Comparison of ENCODE assay signal across 10 cellular contexts in the genomic region with DNA sequence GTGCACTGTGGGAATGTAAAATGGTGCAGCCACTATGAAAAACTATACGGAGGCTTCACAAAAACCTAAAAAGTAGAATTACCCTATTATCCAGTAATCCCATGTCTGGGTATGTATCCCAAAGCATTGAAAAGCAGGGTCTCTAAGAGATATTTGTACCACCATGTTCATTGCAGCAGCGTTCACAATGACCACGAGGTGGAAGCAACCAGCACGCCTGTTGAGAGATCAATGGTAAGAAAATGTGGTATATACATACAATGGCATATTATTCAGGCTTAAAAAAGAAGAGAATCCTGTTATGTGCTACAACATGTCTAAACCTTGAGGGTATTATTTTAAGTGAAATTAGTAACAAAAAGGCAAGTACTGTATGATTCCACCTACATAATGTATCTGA. TPM values are rescaled to one million over a fixed set of nuclear protein-coding genes. Genes with fewer than 3 reads are reported as not detected.
DNase-seq lines count a peak whose midpoint lies in the region; ATAC-seq and TF ChIP-seq lines count a peak whose summit lies in the region.
"Had no signal": no experiment of that assay in that cellular context is flagged by ENCODE, and none has a peak within 500 bp of the region (broad histone marks: within the 10 kb centered on the region; RNA-seq: fewer than 3 reads in every experiment).

No MANE protein-coding gene starts in this region.

- no peak overlapping the region for H3K27ac ChIP-seq in BLaER1 treated with 17β-estradiol and CSF1 and Interleukin-3, amounts not matched to agents 10 nM and 100 nM
- H3K27ac ChIP-seq in GM23248 (no peak overlapping the region), adrenal gland (no peak overlapping the region)

- no peak for DNase-seq in GM23248
- peak; percentile 30 for DNase-seq in SK-N-DZ (ENCODE audit: low spot score)
- no peak for DNase-seq in glutamatergic neuron
- DNase-seq in D341Med (ENCODE audit: low spot score): no peak
- DNase-seq in adrenal gland: no peak
- no peak for DNase-seq in 8988T
- DNase-seq: NCI-H187 treated with DMSO at 0.1 percent for 48 hours, nucleus accumbens had no signal

- in situ Hi-C loops in GM23248 (cut with MboI): no loop called here

- peaks cover 25% of the 10 kb centered on the region for H3K79me2 ChIP-seq in GM23248 (ENCODE audit: insufficient read depth)

- H3K9me3 ChIP-seq in BLaER1 treated with 17β-estradiol and CSF1 and Interleukin-3, amounts not matched to agents 10 nM and 100 nM (replicated peaks in 1 of 11): peaks cover 0 to 11% (median 6%) of the 10 kb centered on the region in 11 experiments; a peak in 6 of 22 replicates
- H3K9me3 ChIP-seq in GM23248 (ENCODE audit: low read depth): no peaks in the 10 kb centered on the region
- no peaks in the 10 kb centered on the region for H3K9me3 ChIP-seq in adrenal gland (replicated peaks in 1 of 3)

- peaks cover 10 to 26% (median 23%) of the 10 kb centered on the region in 11 experiments; a peak in 20 of 22 replicates for H3K36me3 ChIP-seq in BLaER1 treated with 17β-estradiol and CSF1 and Interleukin-3, amounts not matched to agents 10 nM and 100 nM
- H3K36me3 ChIP-seq in GM23248 (ENCODE audit: low read depth) (no peaks in the 10 kb centered on the region), adrenal gland (replicated peaks in 1 of 2) (peaks cover 0 to 3% of the 10 kb centered on the region in 2 donors)

- TF ChIP-seq CTCF in glutamatergic neuron (IDR thresholded peaks at IDR 0.05; ENCODE audit: partially characterized antibody, unreplicated experiment) (no peak), adrenal gland (IDR thresholded peaks at IDR 0.05) (no peak)

- WGBS in GM23248 (ENCODE audit: low coverage in 1 of 2, low lambda C conversion rate in 2 of 2, missing lambda C conversion rate in 2 of 2), 2 experiments: 67 to 69% methylated on average over 4 of the region's 4 CpGs
- 81 to 95% (median 87%) methylated on average over 4 of the region's 4 CpGs for WGBS in adrenal gland, 4 donors

- H3K4me2 ChIP-seq in BLaER1 treated with 17β-estradiol and CSF1 and Interleukin-3, amounts not matched to agents 10 nM and 100 nM: peak overlapping the region in 7 of 11 experiments; percentile 79 to 95 (median 90); a peak in 7 of 22 replicates
- no peak overlapping the region for H3K4me2 ChIP-seq in GM23248 (ENCODE audit: unreplicated experiment)

- no peaks in the 10 kb centered on the region for H3K27me3 ChIP-seq in BLaER1 treated with 17β-estradiol and CSF1 and Interleukin-3, amounts not matched to agents 10 nM and 100 nM
- no peaks in the 10 kb centered on the region for H3K27me3 ChIP-seq in GM23248 (replicated peaks; ENCODE audit: insufficient read depth)
- H3K27me3 ChIP-seq in adrenal gland: no peaks in the 10 kb centered on the region

- H3K4me3 Mint-ChIP-seq in glutamatergic neuron (ENCODE audit: unreplicated experiment): peak overlapping the region; percentile 85

- H2AFZ ChIP-seq in GM23248: peak overlapping the region; percentile 88

- ATAC-seq in GM21526 (IDR thresholded peaks at IDR 0.05; ENCODE audit: low FRiP score, unreplicated experiment): no peak

- no peaks in the 10 kb centered on the region for H3K27me3 Mint-ChIP-seq in glutamatergic neuron (ENCODE audit: unreplicated experiment)

- peaks cover 0 to 21% (median 0%) of the 10 kb centered on the region in 11 experiments; a peak in 5 of 22 replicates for H4K20me1 ChIP-seq in BLaER1 treated with 17β-estradiol and CSF1 and Interleukin-3, amounts not matched to agents 10 nM and 100 nM
- no peaks in the 10 kb centered on the region for H4K20me1 ChIP-seq in GM23248 (ENCODE audit: insufficient read depth)

- H3K27ac Mint-ChIP-seq in glutamatergic neuron (ENCODE audit: unreplicated experiment): no peak overlapping the region

- peak overlapping the region in 1 of 10 experiments; percentile 79; a peak in 1 of 20 replicates for H3K4me3 ChIP-seq in BLaER1 treated with 17β-estradiol and CSF1 and Interleukin-3, amounts not matched to agents 10 nM and 100 nM
- H3K4me3 ChIP-seq in GM23248: no peak overlapping the region
- peak overlapping the region in 1 of 4 donors; percentile 94 for H3K4me3 ChIP-seq in adrenal gland

- intact Hi-C loops in adrenal gland (cut with DNase I): no loop called here

- peaks cover 6% of the 10 kb centered on the region for H3K4me1 Mint-ChIP-seq in glutamatergic neuron (ENCODE audit: low read depth, unreplicated experiment)

- no peak for TF ChIP-seq POLR2A in adrenal gland (IDR thresholded peaks at IDR 0.05)

- no peak overlapping the region for H3K9ac ChIP-seq in BLaER1 treated with 17β-estradiol and CSF1 and Interleukin-3, amounts not matched to agents 10 nM and 100 nM
- no peak overlapping the region for H3K9ac ChIP-seq in GM23248

- peaks cover 17 to 22% (median 21%) of the 10 kb centered on the region in 10 experiments for H3K4me1 ChIP-seq in BLaER1 treated with 17β-estradiol and CSF1 and Interleukin-3, amounts not matched to agents 10 nM and 100 nM
- H3K4me1 ChIP-seq in GM23248 (ENCODE audit: insufficient read depth) (peaks cover 7% of the 10 kb centered on the region; the same call in 1 of the 2 replicates), adrenal gland (replicated peaks in 1 of 2) (peaks cover 0 to 17% of the 10 kb centered on the region in 2 donors)

- no peaks in the 10 kb centered on the region for H3K9me2 ChIP-seq in GM23248 (ENCODE audit: insufficient read depth)

- H3K9me3 Mint-ChIP-seq in glutamatergic neuron (ENCODE audit: unreplicated experiment): no peaks in the 10 kb centered on the region

- H3K36me3 Mint-ChIP-seq in glutamatergic neuron (ENCODE audit: unreplicated experiment): no peaks in the 10 kb centered on the region

- H3F3A ChIP-seq in GM23248 (ENCODE audit: insufficient read depth): no peaks in the 10 kb centered on the region

RNA-seq across cellular contexts. Expression of a gene that starts 0.9 kb away (rescaled TPM):
- 1.0 and 1.2 TPM in 2 replicates for total RNA-seq in GM23248 (2014; rRNA removed; shearing (Covaris generic))
- 17.3 and 20.3 TPM in 2 replicates for polyA plus RNA-seq in GM23248 (2016; fragmentation: Nextera tagmentation; extraction: Ambion mirVana)
- polyA plus RNA-seq in SK-N-DZ (2014; cell fraction: cytosol; rRNA removed): 5.9 and 11.6 TPM in 2 replicates
- polyA plus RNA-seq in SK-N-DZ (2014; cell fraction: nucleus; rRNA removed): 5.2 and 9.0 TPM in 2 replicates
- total RNA-seq in glutamatergic neuron (ENCODE audit: unreplicated experiment): 19.3 TPM
- 10 to 100 TPM in 4 of 8 donors, 1 to 10 TPM in 4; 1.4 to 12.2 (median 7.2) TPM for total RNA-seq in adrenal gland
- 10 to 100 TPM in 1 of 3 donors, 1 to 10 TPM in 2; 6.3 to 10.7 (median 9.7) TPM for polyA plus RNA-seq in adrenal gland

RNA-seq across cellular contexts. Expression of a gene that starts 27.1 kb away (rescaled TPM):
- total RNA-seq in GM23248 (2014; rRNA removed; shearing (Covaris generic)): 29.6 and 34.5 TPM in 2 replicates
- 8.9 and 9.3 TPM in 2 replicates for polyA plus RNA-seq in GM23248 (2016; fragmentation: Nextera tagmentation; extraction: Ambion mirVana)
- polyA plus RNA-seq in SK-N-DZ (2014; cell fraction: cytosol; rRNA removed): 0.92 and 3.2 TPM in 2 replicates
- polyA plus RNA-seq in SK-N-DZ (2014; cell fraction: nucleus; rRNA removed): 1.2 and 2.0 TPM in 2 replicates
- 12.0 TPM for total RNA-seq in glutamatergic neuron (ENCODE audit: unreplicated experiment)
- total RNA-seq in adrenal gland: 10 to 100 TPM; 23.1 to 54.7 (median 37.3) TPM
- polyA plus RNA-seq in adrenal gland: 10 to 100 TPM in 1 of 3 donors, 1 to 10 TPM in 2; 3.0 to 33.9 (median 6.4) TPM
